Comparison of ENCODE assay signal across 13 cellular contexts in the genomic region with DNA sequence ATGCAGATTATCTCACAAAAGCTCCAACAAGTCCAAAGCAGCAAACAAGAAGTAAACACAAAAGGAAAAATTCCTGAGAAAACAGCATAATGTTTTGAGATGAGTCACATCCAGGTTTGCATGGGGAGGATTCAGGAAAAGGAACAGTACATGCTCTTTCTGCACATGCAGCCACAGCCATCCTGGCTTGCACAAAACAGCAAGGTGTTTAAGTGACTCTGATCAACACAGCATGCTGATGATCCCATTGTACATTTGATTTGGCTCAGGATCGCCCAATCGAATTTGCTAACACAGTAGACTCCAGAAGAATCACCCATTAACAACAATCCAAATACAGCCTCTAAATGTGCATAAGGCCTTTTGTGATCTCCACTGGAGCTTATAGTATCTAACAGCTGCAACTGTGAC.
DNase-seq lines count a peak whose midpoint lies in the region; ATAC-seq lines count a peak whose summit lies in the region.
"Had no signal": no experiment of that assay in that cellular context is flagged by ENCODE, and none has a peak within 500 bp of the region (broad histone marks: within the 10 kb centered on the region; RNA-seq: fewer than 3 reads in every experiment).

No MANE protein-coding gene starts in this region.

- CTCF ChIA-PET in CD8-positive, alpha-beta memory T cell (lab: Charles Lee), result no interaction called here

- H3K9me3 Mint-ChIP-seq in CD8-positive, alpha-beta memory T cell, result peaks cover 3 to 11% (median 7%) of the 10 kb centered on the region in 5 donors

- H3K27me3 Mint-ChIP-seq in CD8-positive, alpha-beta memory T cell, result no peaks in the 10 kb centered on the region

- no peak overlapping the region for H3K27ac Mint-ChIP-seq in CD8-positive, alpha-beta memory T cell
- H3K27ac Mint-ChIP-seq: activated naive CD4-positive, alpha-beta T cell treated with anti-CD3 and anti-CD28 coated beads, Interleukin-2, amount 50 U/mL, for 72 hours had no signal

- no peak overlapping the region for H3K9ac ChIP-seq in adipocyte (ENCODE audit: low read length)

- H3K4me3 Mint-ChIP-seq in CD8-positive, alpha-beta memory T cell, result no peak overlapping the region

- no peaks in the 10 kb centered on the region for H3K4me1 ChIP-seq in adipocyte (ENCODE audit: control insufficient read depth, insufficient read depth, low read length)
- no peaks in the 10 kb centered on the region for H3K4me1 ChIP-seq in CD8-positive, alpha-beta memory T cell (ENCODE audit: insufficient read depth, low read length)

- DNase-seq in COR-L47 (lab: John Stamatoyannopoulos, UW) (peak; percentile 39), NCI-H1930 (lab: John Stamatoyannopoulos, UW) (peak; percentile 34 to 57), adipocyte (ENCODE audit: low read depth) (peak; percentile 24), kidney glomerular epithelial cell (lab: John Stamatoyannopoulos, UW) (peak; percentile 11), NCI-H2196 treated with DMSO at 0.1 percent for 48 hours (lab: John Stamatoyannopoulos, UW; ENCODE audit: unreplicated experiment) (no peak), NCI-H524 treated with DMSO at 0.1 percent for 48 hours (lab: John Stamatoyannopoulos, UW) (no peak)
- DNase-seq in CD8-positive, alpha-beta memory T cell, result no peak
- DNase-seq: mucosa of descending colon; stimulated activated CD4-positive, alpha-beta T cell treated with anti-CD3 and anti-CD28 coated beads, Interleukin-2, amount 100 ng/mL, for 48 hours had no signal

- H3K4me1 Mint-ChIP-seq in CD8-positive, alpha-beta memory T cell, result no peaks in the 10 kb centered on the region

- no peaks in the 10 kb centered on the region for H3K9me3 ChIP-seq in adipocyte (ENCODE audit: control insufficient read depth, low read length)
- no peaks in the 10 kb centered on the region for H3K9me3 ChIP-seq in CD8-positive, alpha-beta memory T cell (ENCODE audit: low read length)
- H3K9me3 ChIP-seq: mucosa of descending colon, SJSA1 had no signal

- no peak overlapping the region for H3K27ac ChIP-seq in CD8-positive, alpha-beta memory T cell (ENCODE audit: low read depth, low read length)
- H3K27ac ChIP-seq: SJSA1 had no signal

- no peaks in the 10 kb centered on the region for H3K36me3 ChIP-seq in adipocyte (ENCODE audit: control insufficient read depth, insufficient read depth, low read length, severe bottlenecking)
- no peaks in the 10 kb centered on the region for H3K36me3 ChIP-seq in CD8-positive, alpha-beta memory T cell (ENCODE audit: insufficient read depth, low read length)
- H3K36me3 ChIP-seq: SJSA1 had no signal

- H3K36me3 Mint-ChIP-seq in CD8-positive, alpha-beta memory T cell, result no peaks in the 10 kb centered on the region
- H3K36me3 Mint-ChIP-seq: activated naive CD4-positive, alpha-beta T cell treated with anti-CD3 and anti-CD28 coated beads, Interleukin-2, amount 50 U/mL, for 72 hours had no signal

- no peak overlapping the region for H3K4me3 ChIP-seq in adipocyte (ENCODE audit: low read length)
- H3K4me3 ChIP-seq in CD8-positive, alpha-beta memory T cell (ENCODE audit: low read length), result no peak overlapping the region
- H3K4me3 ChIP-seq: GM12878, mucosa of descending colon, SJSA1 had no signal

- ATAC-seq in GM21825 (IDR thresholded peaks at IDR 0.05; ENCODE audit: unreplicated experiment), result no peak
- ATAC-seq: activated naive CD4-positive, alpha-beta T cell treated with anti-CD3 and anti-CD28 coated beads, Interleukin-2, amount 50 U/mL, for 72 hours; mucosa of descending colon had no signal

- POLR2A ChIA-PET in CD8-positive, alpha-beta memory T cell (lab: Charles Lee), result no interaction called here

- H3K27me3 ChIP-seq in adipocyte (replicated peaks; ENCODE audit: control insufficient read depth, insufficient read depth, low read length), result no peaks in the 10 kb centered on the region
- H3K27me3 ChIP-seq in CD8-positive, alpha-beta memory T cell (ENCODE audit: insufficient read depth, low read length, poor library complexity, severe bottlenecking), result no peaks in the 10 kb centered on the region
- H3K27me3 ChIP-seq: SJSA1 had no signal

Comparison
In these comparisons a context has a peak if more than half of its experiments do, and no peak if none do; other contexts are left out.
1. DNase-seq: peak in COR-L47 (single experiment), NCI-H1930 (2 of 2), adipocyte (single experiment) and kidney glomerular epithelial cell (single experiment); none in CD8-positive, alpha-beta memory T cell (0 of 5), NCI-H2196 treated with DMSO at 0.1 percent for 48 hours (single experiment) and NCI-H524 treated with DMSO at 0.1 percent for 48 hours (single experiment).